In genomic region chr10:132873395-132873794, GRCh38 we compare ENCODE assay signal across 22 cellular contexts.
DNase-seq lines count a peak whose midpoint lies in the region; ATAC-seq and TF ChIP-seq lines count a peak whose summit lies in the region.
"Had no signal": no experiment of that assay in that cellular context is flagged by ENCODE, and none has a peak within 500 bp of the region (broad histone marks: within the 10 kb centered on the region; RNA-seq: fewer than 3 reads in every experiment).

No MANE protein-coding gene starts in this region.

- no peak overlapping the region for H3K4me3 ChIP-seq in heart right ventricle
- H3K4me3 ChIP-seq: GM23338, MG63 had no signal

- 73 to 74% methylated on average over 12 of the region's 12 CpGs for WGBS in heart right ventricle, 2 donors

- no peaks in the 10 kb centered on the region for H3K36me3 ChIP-seq in heart right ventricle
- H3K36me3 ChIP-seq: BE2C, MG63 had no signal

- intact Hi-C loops in left ventricle myocardium superior (cut with micrococcal nuclease) (no loop called here), heart right ventricle (cut with DNase I) (no loop called here)

- H3K4me3 Mint-ChIP-seq in chondrocyte (ENCODE audit: unreplicated experiment) = no peak overlapping the region
- no peak overlapping the region for H3K4me3 Mint-ChIP-seq in osteocyte (ENCODE audit: unreplicated experiment)
- H3K4me3 Mint-ChIP-seq: CD8-positive, alpha-beta memory T cell; GM23338 had no signal

- no peak for ATAC-seq in left ventricle myocardium superior
- ATAC-seq in heart right ventricle = no peak
- ATAC-seq: GM23338, Panc1 had no signal

- H3K27me3 ChIP-seq in heart right ventricle = peaks cover 0 to 38% (median 31%) of the 10 kb centered on the region in 7 donors

- peaks cover 0 to 25% (median 6%) of the 10 kb centered on the region in 11 donors for H3K9me3 ChIP-seq in heart right ventricle
- H3K9me3 ChIP-seq: BE2C had no signal

- no peaks in the 10 kb centered on the region for H3K4me1 Mint-ChIP-seq in chondrocyte (ENCODE audit: low read depth)
- H3K4me1 Mint-ChIP-seq in osteocyte (ENCODE audit: unreplicated experiment) = no peaks in the 10 kb centered on the region
- H3K4me1 Mint-ChIP-seq: CD8-positive, alpha-beta memory T cell had no signal

- H3K36me3 Mint-ChIP-seq in chondrocyte (ENCODE audit: low read depth) (peaks cover 4% of the 10 kb centered on the region), osteocyte (ENCODE audit: unreplicated experiment) (no peaks in the 10 kb centered on the region)
- H3K36me3 Mint-ChIP-seq: CD8-positive, alpha-beta memory T cell had no signal

- H3K27ac Mint-ChIP-seq in chondrocyte (ENCODE audit: unreplicated experiment) = no peak overlapping the region
- no peak overlapping the region for H3K27ac Mint-ChIP-seq in osteocyte (ENCODE audit: unreplicated experiment)
- H3K27ac Mint-ChIP-seq: GM23338 had no signal

- no peaks in the 10 kb centered on the region for H3K4me1 ChIP-seq in heart right ventricle
- H3K4me1 ChIP-seq: BE2C had no signal

- H3K9me3 Mint-ChIP-seq in chondrocyte (ENCODE audit: low read depth) (peaks cover 22% of the 10 kb centered on the region), osteocyte (ENCODE audit: unreplicated experiment) (no peaks in the 10 kb centered on the region)

- DNase-seq in left ventricle myocardium superior = peak; percentile 4
- no peak for DNase-seq in heart right ventricle
- peak; percentile 47 for DNase-seq in chondrocyte (ENCODE audit: low spot score)
- DNase-seq in osteocyte (ENCODE audit: extremely low spot score, unreplicated experiment) = peak; percentile 73
- DNase-seq in ureter (ENCODE audit: low spot score) = peak; percentile 36
- DNase-seq in dermis blood vessel endothelial cell = no peak
- no peak for DNase-seq in HuH-7 (ENCODE audit: low spot score)
- DNase-seq in NCI-H82 (lab: John Stamatoyannopoulos, UW) = no peak
- DNase-seq: BE2C; CD8-positive, alpha-beta memory T cell; DND-41; GDM1; MG63; NCI-H1417; NCI-H1930; NCI-H2171; NCI-H446 treated with DMSO at 0.1 percent for 48 hours; NCI-H774 had no signal

- no peak for TF ChIP-seq CTCF in heart right ventricle (IDR thresholded peaks at IDR 0.05)
- TF ChIP-seq CTCF in chondrocyte (IDR thresholded peaks at IDR 0.05) = no peak
- TF ChIP-seq CTCF in osteocyte (IDR thresholded peaks at IDR 0.05) = no peak

- H3K27me3 Mint-ChIP-seq in chondrocyte (ENCODE audit: low read depth) = peaks cover 61% of the 10 kb centered on the region
- H3K27me3 Mint-ChIP-seq in osteocyte (ENCODE audit: unreplicated experiment) = peaks cover 50% of the 10 kb centered on the region

- H3K27ac ChIP-seq in heart right ventricle = no peak overlapping the region
- H3K27ac ChIP-seq: HL-60, KMS-11 had no signal

Comparison
In these comparisons a context has a peak if more than half of its experiments do, and no peak if none do; other contexts are left out.
1. DNase-seq: peak in left ventricle myocardium superior (single experiment), chondrocyte (single experiment), osteocyte (single experiment) and ureter (single experiment); none in heart right ventricle (0 of 2), dermis blood vessel endothelial cell (single experiment), HuH-7 (single experiment) and NCI-H82 (single experiment).